8 cellular contexts compared by ENCODE assay signal in genomic region chr21:36966066-36966845, GRCh38. TPM values are rescaled to one million over a fixed set of nuclear protein-coding genes. Genes with fewer than 3 reads are reported as not detected.
A peak's percentile ranks its signal among the peaks of the same experiment; 100 is the strongest.
DNase-seq lines count a peak whose midpoint lies in the region; ATAC-seq, FAIRE-seq and TF ChIP-seq lines count a peak whose summit lies in the region.

Gene HLCS (minus strand): TSS chr21:36966669. CDS start chr21:36966638, 31 bp downstream.

- no peak for TF ChIP-seq POLR2A in breast epithelium (IDR thresholded peaks at IDR 0.05)

- peak; percentile 61 for ATAC-seq in HG02884 (IDR thresholded peaks at IDR 0.05; ENCODE audit: unreplicated experiment)

- H3K27ac ChIP-seq in VCaP (peak within 1 kb of the TSS; percentile 95), breast epithelium (peak within 1 kb of the TSS; percentile 87 to 97), kidney (ENCODE audit: low read depth in 2 of 2, low read length in 2 of 2) (peak within 1 kb of the TSS; percentile 51 to 69)

- H3K4me3 ChIP-seq in breast epithelium (peak within 1 kb of the TSS; percentile 64 to 97 (median 75)), kidney (ENCODE audit: low read length in 2 of 2) (peak within 1 kb of the TSS; percentile 65 to 76)

- TF ChIP-seq CTCF in VCaP (conservative IDR thresholded peaks at IDR 0.05) (peak; percentile 78), breast epithelium (IDR thresholded peaks at IDR 0.05) (peak in 1 of 3 donors; percentile 14), kidney (IDR thresholded peaks at IDR 0.05; ENCODE audit: borderline replicate concordance, extremely low read depth, insufficient read depth) (peak; percentile 17)

- H3K9me3 ChIP-seq in breast epithelium (no peaks in the 10 kb centered on the region), kidney (ENCODE audit: control insufficient read depth in 1 of 2, low read length in 2 of 2) (no peaks in the 10 kb centered on the region)

- FAIRE-seq in kidney (lab: Jason Lieb, UNC): no peak

- H3K9ac ChIP-seq in kidney (ENCODE audit: low read length in 2 of 2): peak within 1 kb of the TSS; percentile 54 to 61

- H3K36me3 ChIP-seq in breast epithelium: no peaks in the 10 kb centered on the region
- H3K36me3 ChIP-seq in kidney (ENCODE audit: control insufficient read depth in 1 of 2, insufficient read depth in 2 of 2, low read length in 2 of 2): no peaks in the 10 kb centered on the region

- peak; percentile 76 for DNase-seq in NK-92 treated with Interleukin-12 subunit alpha and Interleukin-12 subunit beta, amount 100 ng/mL, for 24 hours (lab: John Stamatoyannopoulos, UW)
- DNase-seq in NK-92 (lab: John Stamatoyannopoulos, UW; ENCODE audit: unreplicated experiment): no peak
- peak; percentile 72 for DNase-seq in NCI-H2029 (lab: John Stamatoyannopoulos, UW)
- peak; percentile 48 to 65 for DNase-seq in breast epithelium (ENCODE audit: low spot score in 2 of 2)
- peak; percentile 88 for DNase-seq in kidney
- DNase-seq in stimulated activated CD4-positive, alpha-beta T cell treated with anti-CD3 and anti-CD28 coated beads, Interleukin-1b, Interleukin-23, amount 100 ng/mL, for 1 hour (ENCODE audit: low read depth in 2 of 2): peak; percentile 34 to 56

- no peaks in the 10 kb centered on the region for H3K27me3 ChIP-seq in breast epithelium

- peaks cover 0 to 3% of the 10 kb centered on the region in 2 donors for H3K4me1 ChIP-seq in breast epithelium
- peaks cover 0 to 2% of the 10 kb centered on the region in 2 donors for H3K4me1 ChIP-seq in kidney (ENCODE audit: control insufficient read depth in 1 of 2, insufficient read depth in 1 of 2, low read depth in 1 of 2, low read length in 2 of 2)

- intact Hi-C loops in breast epithelium (cut with DNase I; ENCODE audit: low total_unique reads) (no loop called here), kidney (cut with DNase I) (no loop called here)

RNA-seq across cellular contexts. Expression of gene HLCS, which starts in this region (rescaled TPM):
- total RNA-seq in breast epithelium: 10 to 100 TPM; 19.5 to 26.2 (median 20.3) TPM
- total RNA-seq in kidney: 29.6 TPM
- 4.5 TPM for polyA plus RNA-seq in kidney (ENCODE audit: insufficient read depth, low read depth, low replicate concordance)
